ENCODE assay signal across 11 cellular contexts in the genomic region with DNA sequence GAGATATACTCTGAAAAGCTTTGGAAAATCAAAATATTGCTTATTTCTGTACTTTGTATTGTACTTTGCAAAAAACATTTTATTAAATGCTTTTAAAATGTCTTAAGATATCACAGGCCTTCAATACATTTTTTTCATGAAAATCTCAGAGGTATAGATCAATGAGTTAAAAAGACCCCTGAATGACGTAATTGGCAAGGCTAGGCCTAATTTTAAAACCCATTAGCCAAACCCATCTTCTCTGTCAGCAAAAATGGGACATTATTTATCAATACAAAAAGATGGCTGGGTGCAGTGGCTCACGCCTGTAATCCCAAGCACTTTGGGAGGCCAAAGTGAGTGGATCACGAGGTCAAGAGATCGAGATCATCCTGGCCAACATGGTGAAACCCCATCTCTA.
"Had no signal": no experiment of that assay in that cellular context is flagged by ENCODE, and none has a peak within 500 bp of the region (broad histone marks: within the 10 kb centered on the region; RNA-seq: fewer than 3 reads in every experiment).

No MANE protein-coding gene starts in this region.

- H3K4me3 ChIP-seq: GM23248, GM23338, HAP-1 had no signal

- ATAC-seq: GM23338, HCT116 had no signal

- DNase-seq: GM23248, GOT3, H7, H9, HCEC 1CT, HFFc6 had no signal

- H3K4me1 ChIP-seq: HAP-1 had no signal

- H3K4me2 ChIP-seq: GM23338 had no signal

- FAIRE-seq: H1, H54 had no signal

- H3K27ac ChIP-seq: GM23248 had no signal

- H3K36me3 ChIP-seq: HAP-1 had no signal

- H3K9ac ChIP-seq: GM23248 had no signal

- H3K9me3 ChIP-seq: HAP-1 had no signal

- H2AFZ ChIP-seq: GM23248, GM23338 had no signal
